In the genomic region with DNA sequence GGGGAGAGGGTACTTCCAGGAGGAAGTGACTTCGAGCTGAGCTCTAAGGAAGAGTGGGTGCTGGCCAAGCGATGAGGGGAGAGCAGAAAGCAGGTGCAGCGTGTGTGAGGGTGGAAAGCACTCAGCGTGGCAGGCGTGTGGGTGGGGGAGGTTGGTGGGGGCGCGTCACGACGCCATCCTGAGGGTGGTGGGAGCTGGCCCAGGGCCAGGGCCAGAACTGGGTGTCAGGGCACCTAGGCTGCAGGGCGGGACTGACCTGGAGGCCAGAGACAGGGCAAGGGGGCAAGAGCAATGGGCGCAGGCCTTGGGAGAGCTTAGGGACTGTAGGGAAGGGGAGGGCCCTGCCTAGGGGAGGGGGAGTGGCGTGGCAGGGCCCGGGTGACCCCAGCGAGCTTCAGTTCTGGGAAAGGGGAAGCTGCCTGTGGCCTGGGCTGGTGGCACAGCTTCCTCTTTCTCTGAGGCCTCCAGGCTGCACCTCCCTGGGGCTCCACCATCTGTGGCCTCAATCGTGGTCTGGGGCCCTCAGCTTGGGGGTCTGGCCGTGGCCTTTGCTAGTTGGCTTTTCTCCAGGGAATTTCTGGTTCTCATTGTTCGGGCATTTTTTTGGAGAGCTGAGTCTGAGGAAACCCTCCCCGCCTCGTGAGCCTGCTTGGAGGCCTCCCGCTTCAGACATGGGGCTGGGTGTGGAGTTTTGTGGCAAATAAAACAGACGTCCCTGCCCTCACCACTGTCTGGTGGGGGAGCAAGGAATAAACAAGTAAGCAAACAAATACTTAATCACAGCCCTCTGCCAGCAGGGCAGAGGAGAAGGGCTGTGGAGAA, we compare ENCODE assay signal across 1 cellular context.
TF ChIP-seq lines count a peak whose summit lies in the region.

No MANE protein-coding gene starts in this region.

TF ChIP-seq in H1, 55 proteins besides CTCF, POLR2A, EP300 and RAD21:
- TF ChIP-seq SP1 (IDR thresholded peaks at IDR 0.05; ENCODE audit: low read depth, low read length) = no peak
